ENCODE assay signal across 19 cellular contexts in the genomic region with DNA sequence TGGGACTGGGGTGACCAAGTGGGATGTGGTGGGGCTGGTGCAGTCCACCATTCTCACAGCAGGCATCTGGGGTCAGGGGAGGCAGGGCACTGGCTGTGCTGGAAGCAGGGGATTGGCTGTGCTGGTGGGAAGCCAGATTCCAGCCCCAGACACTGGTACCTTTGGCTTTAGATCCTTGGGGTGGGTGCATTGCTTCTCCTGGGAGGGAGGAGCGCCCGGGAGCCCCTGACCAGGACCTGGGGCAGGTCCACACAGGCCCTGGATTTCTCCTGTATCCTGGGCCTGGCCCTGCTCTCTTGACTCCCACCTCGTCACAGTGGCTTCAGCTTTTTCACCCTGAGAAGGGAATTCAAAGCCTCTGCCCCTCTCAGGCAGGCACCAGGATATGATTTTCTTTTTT. TPM values are rescaled to one million over a fixed set of nuclear protein-coding genes. Genes with fewer than 3 reads are reported as not detected.
DNase-seq lines count a peak whose midpoint lies in the region; ATAC-seq and TF ChIP-seq lines count a peak whose summit lies in the region.
"Had no signal": no experiment of that assay in that cellular context is flagged by ENCODE, and none has a peak within 500 bp of the region (broad histone marks: within the 10 kb centered on the region; RNA-seq: fewer than 3 reads in every experiment).

No MANE protein-coding gene starts in this region.

- no peaks in the 10 kb centered on the region; the same call in 1 of the 2 replicates for H3K36me3 ChIP-seq in PC-3 (ENCODE audit: low read depth, low read length)
- no peaks in the 10 kb centered on the region for H3K36me3 ChIP-seq in mammary epithelial cell (ENCODE audit: insufficient read depth, low read length)
- H3K36me3 ChIP-seq in left ventricle myocardium inferior = no peaks in the 10 kb centered on the region
- H3K36me3 ChIP-seq in testis (ENCODE audit: low read depth, missing control alignments) = no peaks in the 10 kb centered on the region
- H3K36me3 ChIP-seq: thoracic aorta had no signal

- intact Hi-C loops in PC-3 (cut with micrococcal nuclease) = no loop called here
- intact Hi-C loops in mammary epithelial cell (cut with micrococcal nuclease) = loop anchor here (2.0 to 5.0 kb wide), 2 partner anchors 42 to 75 kb away; no protein-coding TSS in a partner anchor
- intact Hi-C loops in left ventricle myocardium inferior (cut with micrococcal nuclease) = no loop called here
- intact Hi-C loops in testis (cut with DNase I; ENCODE audit: low total_unique reads) = no loop called here

- H2AFZ ChIP-seq in PC-3 (ENCODE audit: low read length) = no peak overlapping the region
- no peak overlapping the region for H2AFZ ChIP-seq in mammary epithelial cell (ENCODE audit: low read depth, low read length)

- ATAC-seq in PC-3 = no peak
- no peak for ATAC-seq in HG02678 (IDR thresholded peaks at IDR 0.05; ENCODE audit: unreplicated experiment)
- no peak for ATAC-seq in HG02840 (IDR thresholded peaks at IDR 0.05; ENCODE audit: low FRiP score, unreplicated experiment)
- ATAC-seq: left colon had no signal

- no peak for DNase-seq in PC-3
- DNase-seq in mammary epithelial cell = no peak
- DNase-seq in left ventricle myocardium inferior = no peak
- DNase-seq in testis = no peak
- no peak for DNase-seq in NCI-H226
- DNase-seq in GM13977 (ENCODE audit: low spot score) = no peak
- DNase-seq: activated CD4-positive, alpha-beta T cell treated with anti-CD3 and anti-CD28 coated beads for 48 hours; activated gamma-delta T cell treated with Interleukin-2 at 50 U/mL for 16 hours; activated T-cell treated with anti-CD3 and anti-CD28 coated beads, Interleukin-2, amount 50 U/mL, for 24 hours; KG1; NCI-H2171; NCI-H526; stimulated activated CD4-positive, alpha-beta T cell treated with anti-CD3 and anti-CD28 coated beads, Interleukin-2, amount 100 ng/mL, for 24 hours had no signal

- H4K20me1 ChIP-seq in PC-3 (ENCODE audit: low read length) (no peaks in the 10 kb centered on the region), mammary epithelial cell (ENCODE audit: insufficient read depth, low read length) (no peaks in the 10 kb centered on the region)

- BruUV-seq in PC-3 (replicated peaks; lab: Mats Ljungman, UMichigan) = no TSS peak
- no TSS peak for BruUV-seq in mammary epithelial cell (replicated peaks; lab: Mats Ljungman, UMichigan)

- H3K9me3 ChIP-seq in PC-3 (ENCODE audit: low read length) = no peaks in the 10 kb centered on the region
- H3K9me3 ChIP-seq in mammary epithelial cell (replicated peaks; ENCODE audit: insufficient read depth, low read length) = no peaks in the 10 kb centered on the region
- H3K9me3 ChIP-seq in left ventricle myocardium inferior (replicated peaks) = no peaks in the 10 kb centered on the region
- H3K9me3 ChIP-seq in testis = no peaks in the 10 kb centered on the region
- H3K9me3 ChIP-seq: thoracic aorta had no signal

- TF ChIP-seq CTCF in PC-3 (conservative IDR thresholded peaks at IDR 0.05; ENCODE audit: low read depth, low read length) = no peak
- TF ChIP-seq CTCF in mammary epithelial cell (conservative IDR thresholded peaks at IDR 0.05 in 1 of 2, IDR thresholded peaks at IDR 0.05 in 1 of 2; ENCODE audit: extremely low read depth in 1 of 2, insufficient read depth in 1 of 2, low read depth in 1 of 2, low read length in 2 of 2) = no peak
- no peak for TF ChIP-seq CTCF in left ventricle myocardium inferior (IDR thresholded peaks at IDR 0.05; ENCODE audit: borderline replicate concordance)
- no peak for TF ChIP-seq CTCF in testis (IDR thresholded peaks at IDR 0.05)
- no peak for TF ChIP-seq CTCF in GM13977 (IDR thresholded peaks at IDR 0.05; ENCODE audit: extremely low read depth, insufficient read depth, missing control alignments)

- no peak overlapping the region for H3K4me3 ChIP-seq in PC-3 (ENCODE audit: low read length)
- no peak overlapping the region for H3K4me3 ChIP-seq in mammary epithelial cell (replicated peaks in 1 of 3; ENCODE audit: insufficient read depth in 1 of 3, low read depth in 2 of 3, low read length in 3 of 3)
- no peak overlapping the region for H3K4me3 ChIP-seq in left ventricle myocardium inferior
- no peak overlapping the region for H3K4me3 ChIP-seq in testis
- H3K4me3 ChIP-seq: SK-N-MC, smooth muscle cell, thoracic aorta had no signal

- H3K9me2 ChIP-seq in PC-3 (replicated peaks; ENCODE audit: low read length) = no peaks in the 10 kb centered on the region

- H3K9ac ChIP-seq in PC-3 (ENCODE audit: low read length) (no peak overlapping the region; the same call in 1 of the 2 replicates), mammary epithelial cell (ENCODE audit: insufficient read depth, low read length) (peak overlapping the region; percentile 63)

- 0% methylated on average over 1 of the region's 3 CpGs for WGBS in mammary epithelial cell (ENCODE audit: low coverage, missing lambda C conversion rate)
- 68 to 75% methylated on average over 3 of the region's 3 CpGs for WGBS in testis, 2 donors

- H3K4me1 ChIP-seq in PC-3 (ENCODE audit: insufficient read depth, low read length) (peaks cover 13% of the 10 kb centered on the region), mammary epithelial cell (ENCODE audit: insufficient read depth, low read length) (peaks cover 37% of the 10 kb centered on the region), left ventricle myocardium inferior (peaks cover 67% of the 10 kb centered on the region), testis (peaks cover 62% of the 10 kb centered on the region)

- no peak for TF ChIP-seq POLR2A in testis (IDR thresholded peaks at IDR 0.05)

- POLR2A ChIA-PET in PC-3 (lab: Charles Lee; ENCODE audit: unreplicated experiment) = no interaction called here

- in situ Hi-C loops in mammary epithelial cell (cut with MboI; ENCODE audit: low sequenced_read_pairs in 2 of 2) = no loop called here
- in situ Hi-C loops in GM13977 (cut with MboI; ENCODE audit: low pct_unique_long_range_greater_than_20kb, low sequenced_read_pairs, unreplicated experiment) = no loop called here

- no peaks in the 10 kb centered on the region for H3F3A ChIP-seq in PC-3 (ENCODE audit: low read length, unreplicated experiment)

- dilution Hi-C loops in mammary epithelial cell (cut with HindIII; ENCODE audit: low sequenced_read_pairs) = loop anchor here (5.0 kb wide), 2 partner anchors 42 to 77 kb away; no protein-coding TSS in a partner anchor

- no peak overlapping the region for H3K4me2 ChIP-seq in PC-3 (ENCODE audit: low read length)
- H3K4me2 ChIP-seq in mammary epithelial cell (ENCODE audit: insufficient read depth, low read depth, low read length) = peak overlapping the region; percentile 51
- H3K4me2 ChIP-seq: smooth muscle cell had no signal

- CTCF ChIA-PET in PC-3 (lab: Charles Lee) (interaction anchor here (0.6 kb wide), 1 partner anchor 9 kb away, joined by 3 read pairs; no protein-coding TSS in a partner anchor), mammary epithelial cell (lab: Charles Lee; ENCODE audit: low non-redundant PET) (interaction anchor here (0.6 kb wide), 2 partner anchors 47 to 75 kb away, joined by 4 read pairs; no protein-coding TSS in a partner anchor)

- H3K27ac ChIP-seq in PC-3 (ENCODE audit: low read length) = peak overlapping the region; percentile 64
- peak overlapping the region; percentile 80 for H3K27ac ChIP-seq in mammary epithelial cell (ENCODE audit: insufficient read depth, low read depth, low read length)
- H3K27ac ChIP-seq in left ventricle myocardium inferior (replicated peaks) = peak overlapping the region; percentile 90
- peak overlapping the region; percentile 33 to 77 for H3K27ac ChIP-seq in testis
- H3K27ac ChIP-seq: SK-N-MC, thoracic aorta had no signal

- peaks cover 81% of the 10 kb centered on the region for H3K79me2 ChIP-seq in PC-3 (ENCODE audit: low read length)
- H3K79me2 ChIP-seq in mammary epithelial cell (ENCODE audit: insufficient read depth, low read length) = peaks cover 25% of the 10 kb centered on the region

- H3K27me3 ChIP-seq in PC-3 (ENCODE audit: low read length) = no peaks in the 10 kb centered on the region
- no peaks in the 10 kb centered on the region for H3K27me3 ChIP-seq in mammary epithelial cell (ENCODE audit: insufficient read depth, low read length)
- H3K27me3 ChIP-seq in left ventricle myocardium inferior (ENCODE audit: low read depth) = no peaks in the 10 kb centered on the region
- H3K27me3 ChIP-seq in testis = no peaks in the 10 kb centered on the region

RNA-seq across cellular contexts. Expression of gene ST3GAL4, which starts 38.5 kb away (rescaled TPM):
- total RNA-seq in PC-3 (2014; rRNA removed) = 126 and 148 TPM in 2 replicates
- total RNA-seq in mammary epithelial cell = 10 to 100 TPM; 32.8 to 38.0 TPM
- 35.9 TPM for polyA plus RNA-seq in mammary epithelial cell
- polyA minus RNA-seq in mammary epithelial cell = 72.9 TPM
- total RNA-seq in left ventricle myocardium inferior = 61.7 TPM
- 100 to 1,000 TPM; 212 to 221 TPM for total RNA-seq in testis
- polyA plus RNA-seq in testis (ENCODE audit: insufficient read depth, low read depth, low replicate concordance) = 102 TPM
